ENCODE assay signal across 8 cellular contexts in the genomic region with DNA sequence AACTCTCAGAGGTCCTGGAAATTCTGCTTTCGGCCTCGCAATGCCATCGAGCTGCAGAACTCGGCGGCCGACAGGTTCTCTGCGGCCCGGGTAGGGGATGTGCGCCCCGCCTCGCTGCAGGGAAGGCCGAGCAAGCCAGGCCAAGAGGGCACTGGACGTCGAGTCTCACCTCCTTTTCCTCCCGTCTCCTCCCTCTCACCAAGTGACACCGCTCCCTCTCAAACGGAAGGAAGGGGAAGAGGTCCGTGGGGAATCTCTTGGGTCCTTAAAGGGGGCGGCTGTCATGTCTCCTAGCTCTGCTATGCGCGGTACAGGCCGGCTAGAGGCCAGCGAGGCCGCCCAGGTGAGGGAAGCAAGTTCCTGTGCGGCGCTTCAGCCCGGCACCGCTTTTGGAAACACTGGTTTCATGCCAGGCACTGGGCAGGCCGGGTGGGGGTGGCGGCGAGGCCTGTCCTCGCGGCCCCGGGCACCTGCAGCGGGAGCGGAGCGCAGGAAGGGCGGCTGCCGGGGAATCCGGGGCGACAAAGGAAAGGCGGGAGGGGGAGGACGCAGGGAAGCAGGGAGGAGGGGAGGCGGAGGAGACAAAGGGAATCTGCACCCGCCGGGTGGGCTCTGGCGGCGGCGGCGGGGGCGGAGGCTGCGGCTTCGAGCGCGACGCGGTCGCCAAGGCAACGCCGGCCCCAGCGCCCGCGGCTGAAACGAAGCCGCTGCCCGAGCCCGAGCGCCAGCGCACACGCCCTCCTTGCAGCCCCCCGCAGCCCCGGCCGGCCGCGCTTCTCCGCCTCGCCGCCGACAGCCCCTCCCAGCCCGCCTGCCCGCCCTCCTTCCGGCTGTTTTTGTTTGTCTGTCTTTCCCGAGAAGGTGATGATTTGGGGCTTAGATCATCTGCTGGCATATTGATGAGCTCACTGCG. TPM values are rescaled to one million over a fixed set of nuclear protein-coding genes. Genes with fewer than 3 reads are reported as not detected.
DNase-seq lines count a peak whose midpoint lies in the region; ATAC-seq, FAIRE-seq and TF ChIP-seq lines count a peak whose summit lies in the region.

No MANE protein-coding gene starts in this region.

- H3K36me3 Mint-ChIP-seq in CD4-positive, CD25-positive, alpha-beta regulatory T cell = peaks cover 3% of the 10 kb centered on the region

- H3K4me1 Mint-ChIP-seq in CD4-positive, CD25-positive, alpha-beta regulatory T cell = peaks cover 27 to 80% (median 49%) of the 10 kb centered on the region in 4 donors

- no peaks in the 10 kb centered on the region for H3K79me2 ChIP-seq in SK-N-SH (ENCODE audit: insufficient read depth)
- H3K79me2 ChIP-seq in hepatocyte = no peaks in the 10 kb centered on the region

- peak overlapping the region; percentile 60 for H3K27ac ChIP-seq in CD4-positive, CD25-positive, alpha-beta regulatory T cell (ENCODE audit: insufficient read depth, low read length, poor library complexity, severe bottlenecking)
- peak overlapping the region; percentile 35; the same call in 1 of the 2 replicates for H3K27ac ChIP-seq in HUES6 (ENCODE audit: low read depth, low read length)
- peak overlapping the region in 1 of 2 experiments; percentile 72; a peak in 2 of 4 replicates for H3K27ac ChIP-seq in SK-N-SH (ENCODE audit: low read depth in 2 of 2, low read length in 1 of 2)
- H3K27ac ChIP-seq in hepatocyte = peak overlapping the region; percentile 15
- peak overlapping the region; percentile 24 to 62 for H3K27ac ChIP-seq in small intestine (ENCODE audit: low read depth in 1 of 2, low read length in 1 of 2)

- POLR2A ChIA-PET in SK-N-SH (lab: Yijun Ruan, JAX) = interaction anchor here (0.8 to 0.9 kb wide), 2 partner anchors 24 to 32 kb away, joined by 3 read pairs; a partner anchor contains a TSS

- H3K36me3 ChIP-seq in CD4-positive, CD25-positive, alpha-beta regulatory T cell (ENCODE audit: control insufficient read depth, insufficient read depth, low read length) = no peaks in the 10 kb centered on the region
- H3K36me3 ChIP-seq in HUES6 (ENCODE audit: control insufficient read depth, insufficient read depth, low read length) (no peaks in the 10 kb centered on the region), SK-N-SH (replicated peaks in 1 of 2; ENCODE audit: control insufficient read depth in 1 of 2, insufficient read depth in 2 of 2, low read length in 1 of 2) (no peaks in the 10 kb centered on the region), hepatocyte (replicated peaks; ENCODE audit: insufficient read depth, low read depth) (no peaks in the 10 kb centered on the region), small intestine (ENCODE audit: control insufficient read depth in 2 of 2, insufficient read depth in 2 of 2, low read length in 2 of 2) (no peaks in the 10 kb centered on the region)

- no peak for FAIRE-seq in small intestine (lab: Jason Lieb, UNC)

- CTCF ChIA-PET in SK-N-SH (lab: Yijun Ruan, JAX) = interaction anchor here (1.2 to 1.9 kb wide), 3 partner anchors 8 to 36 kb away, joined by 4 to 5 read pairs (median 4); no protein-coding TSS in a partner anchor

- DNase-seq in CD4-positive, CD25-positive, alpha-beta regulatory T cell = peak in 2 of 3 donors; percentile 36 to 51
- DNase-seq in SK-N-SH (peak; percentile 93), astrocyte of the cerebellum (ENCODE audit: low read depth) (no peak), hepatocyte (ENCODE audit: low spot score) (peak; percentile 81), small intestine (peak; percentile 52), SW 1271 (lab: John Stamatoyannopoulos, UW) (no peak)

- TF ChIP-seq EP300 in SK-N-SH (IDR thresholded peaks at IDR 0.05; ENCODE audit: borderline replicate concordance in 1 of 2, low read depth in 1 of 2, low read length in 1 of 2) = no peak

- H3K4me2 ChIP-seq in SK-N-SH (peak overlapping the region; percentile 81), hepatocyte (peak overlapping the region; percentile 93)

- no peaks in the 10 kb centered on the region for H3K27me3 ChIP-seq in CD4-positive, CD25-positive, alpha-beta regulatory T cell (ENCODE audit: control insufficient read depth, insufficient read depth, low read length)
- H3K27me3 ChIP-seq in HUES6 (ENCODE audit: control insufficient read depth, insufficient read depth, low read length) = no peaks in the 10 kb centered on the region
- no peaks in the 10 kb centered on the region for H3K27me3 ChIP-seq in SK-N-SH (ENCODE audit: insufficient read depth)
- no peaks in the 10 kb centered on the region for H3K27me3 ChIP-seq in hepatocyte
- no peaks in the 10 kb centered on the region for H3K27me3 ChIP-seq in small intestine (ENCODE audit: control insufficient read depth in 2 of 2, insufficient read depth in 2 of 2, low read length in 2 of 2)

- no peaks in the 10 kb centered on the region for H3F3A ChIP-seq in SK-N-SH (replicated peaks; ENCODE audit: insufficient read depth)

- no peak for TF ChIP-seq RAD21 in SK-N-SH (IDR thresholded peaks at IDR 0.05; ENCODE audit: low read length)

- H3K9me2 ChIP-seq in SK-N-SH (no peaks in the 10 kb centered on the region), hepatocyte (replicated peaks; ENCODE audit: insufficient read depth) (no peaks in the 10 kb centered on the region)

- H3K9me3 Mint-ChIP-seq in CD4-positive, CD25-positive, alpha-beta regulatory T cell = no peaks in the 10 kb centered on the region

- H2AFZ ChIP-seq in SK-N-SH (ENCODE audit: low read depth) (peak overlapping the region; percentile 85), hepatocyte (peak overlapping the region; percentile 78)

- H3K27me3 Mint-ChIP-seq in CD4-positive, CD25-positive, alpha-beta regulatory T cell = peaks cover 21% of the 10 kb centered on the region

- H4K20me1 ChIP-seq in SK-N-SH (ENCODE audit: insufficient read depth) (no peaks in the 10 kb centered on the region), hepatocyte (ENCODE audit: insufficient read depth, poor library complexity, severe bottlenecking) (no peaks in the 10 kb centered on the region)

- H3K4me1 ChIP-seq in CD4-positive, CD25-positive, alpha-beta regulatory T cell (ENCODE audit: control insufficient read depth, insufficient read depth, low read length, poor library complexity, severe bottlenecking) = peaks cover 63% of the 10 kb centered on the region
- H3K4me1 ChIP-seq in HUES6 (ENCODE audit: control insufficient read depth, insufficient read depth, low read length) = peaks cover 55% of the 10 kb centered on the region
- peaks cover 6 to 19% of the 10 kb centered on the region in 2 experiments; a peak in 2 of 4 replicates for H3K4me1 ChIP-seq in SK-N-SH (ENCODE audit: control insufficient read depth in 1 of 2, insufficient read depth in 2 of 2, low read depth in 1 of 2, low read length in 1 of 2)
- H3K4me1 ChIP-seq in hepatocyte (ENCODE audit: insufficient read depth) = peaks cover 15% of the 10 kb centered on the region
- peaks cover 0 to 6% of the 10 kb centered on the region in 2 donors for H3K4me1 ChIP-seq in small intestine (ENCODE audit: control insufficient read depth in 2 of 2, insufficient read depth in 1 of 2, low read depth in 1 of 2, low read length in 1 of 2)

- H3K27ac Mint-ChIP-seq in CD4-positive, CD25-positive, alpha-beta regulatory T cell = peak overlapping the region; percentile 96 to 100 (median 99)

- H3K4me3 Mint-ChIP-seq in CD4-positive, CD25-positive, alpha-beta regulatory T cell = peak overlapping the region; percentile 78 to 96 (median 88)

- no peaks in the 10 kb centered on the region for H3K9me3 ChIP-seq in CD4-positive, CD25-positive, alpha-beta regulatory T cell (ENCODE audit: control insufficient read depth in 2 of 2, low read length in 2 of 2)
- H3K9me3 ChIP-seq in HUES6 (ENCODE audit: control insufficient read depth, insufficient read depth, low read depth, low read length) = no peaks in the 10 kb centered on the region
- H3K9me3 ChIP-seq in SK-N-SH = no peaks in the 10 kb centered on the region
- H3K9me3 ChIP-seq in hepatocyte (ENCODE audit: low read depth) = no peaks in the 10 kb centered on the region
- no peaks in the 10 kb centered on the region for H3K9me3 ChIP-seq in small intestine (ENCODE audit: control insufficient read depth, low read depth)

- WGBS in SK-N-SH (ENCODE audit: low lambda C conversion rate) = 61% methylated on average over 52 of the region's 84 CpGs
- 24% methylated on average over 29 of the region's 84 CpGs for WGBS in hepatocyte (ENCODE audit: low lambda C conversion rate, missing lambda C conversion rate)
- WGBS in small intestine, 3 donors = 15 to 24% (median 22%) methylated on average over 61 to 84 of the region's 84 CpGs

- H3K9ac ChIP-seq in HUES6 (ENCODE audit: low read length) = peak overlapping the region; percentile 66
- H3K9ac ChIP-seq in SK-N-SH = peak overlapping the region; percentile 43; the same call in 1 of the 2 replicates

- TF ChIP-seq CTCF in SK-N-SH (IDR thresholded peaks at IDR 0.05) (no peak), astrocyte of the cerebellum (IDR thresholded peaks at IDR 0.05; ENCODE audit: low read depth, low read length, missing control alignments) (no peak), hepatocyte (IDR thresholded peaks at IDR 0.05; ENCODE audit: poor library complexity) (no peak)

- H3K4me3 ChIP-seq in CD4-positive, CD25-positive, alpha-beta regulatory T cell (ENCODE audit: low read depth, low read length) = peak overlapping the region; percentile 74
- H3K4me3 ChIP-seq in HUES6 (ENCODE audit: low read depth, low read length) (peak overlapping the region; percentile 55), SK-N-SH (ENCODE audit: low read depth in 2 of 2, low read length in 1 of 2) (peak overlapping the region; percentile 45 to 58), astrocyte of the cerebellum (ENCODE audit: low read depth, low read length) (peak overlapping the region; percentile 39), hepatocyte (peak overlapping the region; percentile 39), small intestine (ENCODE audit: low read depth in 1 of 2, low read length in 2 of 2) (peak overlapping the region in 1 of 2 donors; percentile 46)

- ATAC-seq in CD4-positive, CD25-positive, alpha-beta regulatory T cell (ENCODE audit: low read depth in 2 of 2) = peak; percentile 48 to 65
- ATAC-seq in GM21447 (IDR thresholded peaks at IDR 0.05; ENCODE audit: unreplicated experiment) = no peak

- in situ Hi-C loops in astrocyte of the cerebellum (cut with HindIII; ENCODE audit: low sequenced_read_pairs) = no loop called here

TF ChIP-seq in SK-N-SH, 30 proteins besides CTCF, POLR2A, EP300 and RAD21 (continues in another document):
- TF ChIP-seq, protein P1, sequence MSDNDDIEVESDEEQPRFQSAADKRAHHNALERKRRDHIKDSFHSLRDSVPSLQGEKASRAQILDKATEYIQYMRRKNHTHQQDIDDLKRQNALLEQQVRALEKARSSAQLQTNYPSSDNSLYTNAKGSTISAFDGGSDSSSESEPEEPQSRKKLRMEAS (IDR thresholded peaks at IDR 0.05; ENCODE audit: low read depth) = 0 out of 2 replicates have a peak, but pooled peaks have one; percentile 18
- TF ChIP-seq RFX5 (IDR thresholded peaks at IDR 0.05; ENCODE audit: low read length) = no peak

RNA-seq across cellular contexts. Expression of a gene that starts 32.3 kb away (rescaled TPM):
- 6.3 TPM for total RNA-seq in CD4-positive, CD25-positive, alpha-beta regulatory T cell
- polyA plus RNA-seq in CD4-positive, CD25-positive, alpha-beta regulatory T cell = 1 to 10 TPM; 3.5 to 8.9 (median 5.0) TPM
- polyA plus RNA-seq in SK-N-SH (2012; rRNA removed) (1.0 and 1.4 TPM in 2 replicates), hepatocyte (0.80 and 1.0 TPM in 2 replicates), small intestine (1 to 10 TPM in 1 of 3 donors, under 1 TPM in 2; 0.54 to 1.6 (median 0.67) TPM)
- polyA plus RNA-seq in SK-N-SH (2012; cell fraction: cytosol; rRNA removed) = 1.3 and 2.0 TPM in 2 replicates
- 2.4 and 2.9 TPM in 2 replicates for polyA plus RNA-seq in SK-N-SH (2012; cell fraction: nucleus; rRNA removed)
- 1.1 and 1.3 TPM in 2 replicates for total RNA-seq in hepatocyte

Comparison
In these comparisons a context has a peak if more than half of its experiments do, and no peak if none do; other contexts are left out.
1. DNase-seq: peak in CD4-positive, CD25-positive, alpha-beta regulatory T cell (2 of 3), SK-N-SH (single experiment), hepatocyte (single experiment) and small intestine (single experiment); none in astrocyte of the cerebellum (single experiment) and SW 1271 (0 of 2).